ENCODE assay signal across 1 cellular context in the genomic region with DNA sequence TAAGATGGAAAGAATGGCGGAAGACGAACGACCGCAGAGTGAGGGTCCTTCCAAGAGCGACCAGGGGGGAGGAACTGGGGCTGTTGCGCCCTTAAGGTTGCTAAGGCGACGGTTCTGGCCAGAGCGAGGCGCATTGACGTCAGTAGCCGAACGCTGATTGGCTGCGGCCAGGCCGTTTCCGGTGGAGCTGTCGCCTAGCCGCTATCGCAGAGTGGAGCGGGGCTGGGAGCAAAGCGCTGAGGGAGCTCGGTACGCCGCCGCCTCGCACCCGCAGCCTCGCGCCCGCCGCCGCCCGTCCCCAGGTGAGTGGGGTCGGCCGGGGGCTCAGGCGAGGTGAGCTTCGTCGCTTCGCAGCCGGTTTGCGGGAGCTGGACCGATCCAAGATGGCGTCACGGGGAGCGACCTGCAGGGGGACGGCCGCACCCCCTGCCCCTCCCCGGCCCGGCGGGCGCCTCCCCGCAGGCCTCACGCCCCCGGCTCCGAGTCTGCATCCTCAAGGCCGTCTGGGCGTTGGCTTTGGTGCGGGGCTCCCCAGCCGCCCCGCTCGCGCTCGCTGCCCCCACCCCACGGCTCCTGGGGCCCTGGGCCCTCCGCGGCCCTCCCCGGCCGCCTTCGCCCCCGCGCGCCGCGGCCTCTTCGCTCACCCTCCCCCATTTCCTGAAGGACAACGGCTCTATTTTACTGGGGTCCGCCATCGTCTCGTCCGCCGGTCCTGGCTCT.
TF ChIP-seq lines count a peak whose summit lies in the region.

A gene (plus strand): TSS at position 184 of the 720 bp plus-strand sequence. CDS start 2,970 bp downstream, outside the sequence.

TF ChIP-seq in GM12878, 131 proteins besides CTCF, POLR2A, EP300 and RAD21 (continued from another document):
- TF ChIP-seq NR2C2 (IDR thresholded peaks at IDR 0.05; ENCODE audit: borderline replicate concordance, control insufficient read depth, insufficient read length, low read depth) (no peak), RELA (IDR thresholded peaks at IDR 0.05; ENCODE audit: borderline replicate concordance, partially characterized antibody) (no peak), CBX3 (IDR thresholded peaks at IDR 0.05; ENCODE audit: borderline replicate concordance, low read depth) (no peak), TAF1 (IDR thresholded peaks at IDR 0.05; ENCODE audit: borderline replicate concordance, low read depth, low read length) (peak; percentile 64), NFYA (IDR thresholded peaks at IDR 0.05; ENCODE audit: borderline replicate concordance, low read depth, low read length) (no peak), EGR1 (IDR thresholded peaks at IDR 0.05; ENCODE audit: borderline replicate concordance in 1 of 2, low read depth in 2 of 2, low read length in 2 of 2) (peak in 1 of 2 experiments; percentile 88; a peak in 1 of 3 replicates), CHD2 (IDR thresholded peaks at IDR 0.05; ENCODE audit: borderline replicate concordance, low read depth, low read length) (peak; percentile 76), ETV6 (conservative IDR thresholded peaks at IDR 0.05 in 1 of 2, IDR thresholded peaks at IDR 0.05 in 1 of 2; ENCODE audit: borderline replicate concordance in 1 of 2, low read depth in 1 of 2) (no peak)
- TF ChIP-seq, protein P1, sequence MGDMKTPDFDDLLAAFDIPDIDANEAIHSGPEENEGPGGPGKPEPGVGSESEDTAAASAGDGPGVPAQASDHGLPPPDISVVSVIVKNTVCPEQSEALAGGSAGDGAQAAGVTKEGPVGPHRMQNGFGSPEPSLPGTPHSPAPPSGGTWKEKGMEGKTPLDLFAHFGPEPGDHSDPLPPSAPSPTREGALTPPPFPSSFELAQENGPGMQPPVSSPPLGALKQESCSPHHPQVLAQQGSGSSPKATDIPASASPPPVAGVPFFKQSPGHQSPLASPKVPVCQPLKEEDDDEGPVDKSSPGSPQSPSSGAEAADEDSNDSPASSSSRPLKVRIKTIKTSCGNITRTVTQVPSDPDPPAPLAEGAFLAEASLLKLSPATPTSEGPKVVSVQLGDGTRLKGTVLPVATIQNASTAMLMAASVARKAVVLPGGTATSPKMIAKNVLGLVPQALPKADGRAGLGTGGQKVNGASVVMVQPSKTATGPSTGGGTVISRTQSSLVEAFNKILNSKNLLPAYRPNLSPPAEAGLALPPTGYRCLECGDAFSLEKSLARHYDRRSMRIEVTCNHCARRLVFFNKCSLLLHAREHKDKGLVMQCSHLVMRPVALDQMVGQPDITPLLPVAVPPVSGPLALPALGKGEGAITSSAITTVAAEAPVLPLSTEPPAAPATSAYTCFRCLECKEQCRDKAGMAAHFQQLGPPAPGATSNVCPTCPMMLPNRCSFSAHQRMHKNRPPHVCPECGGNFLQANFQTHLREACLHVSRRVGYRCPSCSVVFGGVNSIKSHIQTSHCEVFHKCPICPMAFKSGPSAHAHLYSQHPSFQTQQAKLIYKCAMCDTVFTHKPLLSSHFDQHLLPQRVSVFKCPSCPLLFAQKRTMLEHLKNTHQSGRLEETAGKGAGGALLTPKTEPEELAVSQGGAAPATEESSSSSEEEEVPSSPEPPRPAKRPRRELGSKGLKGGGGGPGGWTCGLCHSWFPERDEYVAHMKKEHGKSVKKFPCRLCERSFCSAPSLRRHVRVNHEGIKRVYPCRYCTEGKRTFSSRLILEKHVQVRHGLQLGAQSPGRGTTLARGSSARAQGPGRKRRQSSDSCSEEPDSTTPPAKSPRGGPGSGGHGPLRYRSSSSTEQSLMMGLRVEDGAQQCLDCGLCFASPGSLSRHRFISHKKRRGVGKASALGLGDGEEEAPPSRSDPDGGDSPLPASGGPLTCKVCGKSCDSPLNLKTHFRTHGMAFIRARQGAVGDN (IDR thresholded peaks at IDR 0.05): peak; percentile 60; the same call in 1 of the 2 replicates
- TF ChIP-seq, protein P2, sequence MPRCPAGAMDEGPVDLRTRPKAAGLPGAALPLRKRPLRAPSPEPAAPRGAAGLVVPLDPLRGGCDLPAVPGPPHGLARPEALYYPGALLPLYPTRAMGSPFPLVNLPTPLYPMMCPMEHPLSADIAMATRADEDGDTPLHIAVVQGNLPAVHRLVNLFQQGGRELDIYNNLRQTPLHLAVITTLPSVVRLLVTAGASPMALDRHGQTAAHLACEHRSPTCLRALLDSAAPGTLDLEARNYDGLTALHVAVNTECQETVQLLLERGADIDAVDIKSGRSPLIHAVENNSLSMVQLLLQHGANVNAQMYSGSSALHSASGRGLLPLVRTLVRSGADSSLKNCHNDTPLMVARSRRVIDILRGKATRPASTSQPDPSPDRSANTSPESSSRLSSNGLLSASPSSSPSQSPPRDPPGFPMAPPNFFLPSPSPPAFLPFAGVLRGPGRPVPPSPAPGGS (IDR thresholded peaks at IDR 0.05; ENCODE audit: borderline replicate concordance, insufficient read depth, low read depth, low read length, poor library complexity, severe bottlenecking): no peak
- TF ChIP-seq, protein P3, sequence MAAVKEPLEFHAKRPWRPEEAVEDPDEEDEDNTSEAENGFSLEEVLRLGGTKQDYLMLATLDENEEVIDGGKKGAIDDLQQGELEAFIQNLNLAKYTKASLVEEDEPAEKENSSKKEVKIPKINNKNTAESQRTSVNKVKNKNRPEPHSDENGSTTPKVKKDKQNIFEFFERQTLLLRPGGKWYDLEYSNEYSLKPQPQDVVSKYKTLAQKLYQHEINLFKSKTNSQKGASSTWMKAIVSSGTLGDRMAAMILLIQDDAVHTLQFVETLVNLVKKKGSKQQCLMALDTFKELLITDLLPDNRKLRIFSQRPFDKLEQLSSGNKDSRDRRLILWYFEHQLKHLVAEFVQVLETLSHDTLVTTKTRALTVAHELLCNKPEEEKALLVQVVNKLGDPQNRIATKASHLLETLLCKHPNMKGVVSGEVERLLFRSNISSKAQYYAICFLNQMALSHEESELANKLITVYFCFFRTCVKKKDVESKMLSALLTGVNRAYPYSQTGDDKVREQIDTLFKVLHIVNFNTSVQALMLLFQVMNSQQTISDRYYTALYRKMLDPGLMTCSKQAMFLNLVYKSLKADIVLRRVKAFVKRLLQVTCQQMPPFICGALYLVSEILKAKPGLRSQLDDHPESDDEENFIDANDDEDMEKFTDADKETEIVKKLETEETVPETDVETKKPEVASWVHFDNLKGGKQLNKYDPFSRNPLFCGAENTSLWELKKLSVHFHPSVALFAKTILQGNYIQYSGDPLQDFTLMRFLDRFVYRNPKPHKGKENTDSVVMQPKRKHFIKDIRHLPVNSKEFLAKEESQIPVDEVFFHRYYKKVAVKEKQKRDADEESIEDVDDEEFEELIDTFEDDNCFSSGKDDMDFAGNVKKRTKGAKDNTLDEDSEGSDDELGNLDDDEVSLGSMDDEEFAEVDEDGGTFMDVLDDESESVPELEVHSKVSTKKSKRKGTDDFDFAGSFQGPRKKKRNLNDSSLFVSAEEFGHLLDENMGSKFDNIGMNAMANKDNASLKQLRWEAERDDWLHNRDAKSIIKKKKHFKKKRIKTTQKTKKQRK (IDR thresholded peaks at IDR 0.05; ENCODE audit: low read depth, low read length): no peak
